26 cellular contexts compared by ENCODE assay signal in genomic region chr18:42029100-42029499, GRCh38.
"Had no signal": no experiment of that assay in that cellular context is flagged by ENCODE, and none has a peak within 500 bp of the region (broad histone marks: within the 10 kb centered on the region; RNA-seq: fewer than 3 reads in every experiment).

No MANE protein-coding gene starts in this region.

- H3K36me3 ChIP-seq: prostate gland had no signal

- H3K9me3 ChIP-seq: left lung, lower lobe of right lung, pancreas, prostate gland, sigmoid colon, spleen, suprapubic skin, thoracic aorta, tibial artery, upper lobe of right lung had no signal

- H3K4me3 ChIP-seq: left lung, lower lobe of right lung, pancreas, prostate gland, sigmoid colon, spleen, suprapubic skin, thoracic aorta, tibial artery, upper lobe of right lung had no signal

- H3K27me3 ChIP-seq: left lung, pancreas, sigmoid colon, spleen, suprapubic skin, tibial artery, upper lobe of right lung had no signal

- H3K4me1 ChIP-seq: left lung, lower lobe of right lung, pancreas, prostate gland, sigmoid colon, suprapubic skin, tibial artery, upper lobe of right lung had no signal

- ATAC-seq: left colon; left lung; lower lobe of right lung; pancreas; right cardiac atrium; stimulated activated effector memory CD8-positive, alpha-beta T cell treated with anti-CD3 and anti-CD28 coated beads, Interleukin-12 subunit alpha, Interleukin-12 subunit beta, amount 100 ng/mL, for 72 hours; upper lobe of right lung had no signal

- DNase-seq: kidney glomerular epithelial cell; left colon; lower lobe of right lung; mammary epithelial cell; mesenchymal stem cell; naive thymus-derived CD8-positive, alpha-beta T cell; nucleus accumbens; pancreas; posterior cingulate gyrus; retina; right cardiac atrium; sigmoid colon; small intestine; spleen; stimulated activated CD4-positive, alpha-beta T cell treated with anti-CD3 and anti-CD28 coated beads, Interleukin-4, amount 100 ng/mL, for 24 hours; stimulated activated naive CD4-positive, alpha-beta T cell; tibial artery; trophoblast cell; upper lobe of right lung had no signal

- FAIRE-seq: keratinocyte, pancreas, small intestine, urothelium cell line had no signal

- H3K27ac ChIP-seq: left lung, lower lobe of right lung, pancreas, prostate gland, sigmoid colon, spleen, suprapubic skin, thoracic aorta, tibial artery, upper lobe of right lung had no signal
